ENCODE assay signal across 21 cellular contexts in the genomic region with DNA sequence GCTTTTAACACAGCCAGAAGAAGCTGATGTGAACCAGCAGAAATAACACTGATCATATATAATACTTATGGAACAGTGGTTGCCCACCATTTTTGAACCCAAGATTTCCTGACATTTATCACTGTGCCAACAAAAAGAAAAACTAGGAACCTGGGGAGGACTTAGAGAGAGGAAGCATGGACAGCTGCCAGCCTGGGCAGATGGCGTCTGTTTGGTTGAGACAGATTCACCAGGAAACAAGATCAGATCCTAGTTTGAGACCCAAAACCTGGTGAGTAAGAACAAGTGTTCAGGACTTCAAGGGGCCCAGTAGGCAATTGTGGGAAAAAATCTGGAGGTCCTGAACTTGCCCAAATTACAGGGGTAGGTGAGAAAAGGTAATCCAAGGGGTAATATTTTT.
DNase-seq lines count a peak whose midpoint lies in the region.
"Had no signal": no experiment of that assay in that cellular context is flagged by ENCODE, and none has a peak within 500 bp of the region (broad histone marks: within the 10 kb centered on the region; RNA-seq: fewer than 3 reads in every experiment).

No MANE protein-coding gene starts in this region.

- DNase-seq in NCI-H2196 (lab: John Stamatoyannopoulos, UW; ENCODE audit: unreplicated experiment) (peak; percentile 26), NCI-H2196 treated with DMSO at 0.1 percent for 48 hours (lab: John Stamatoyannopoulos, UW; ENCODE audit: unreplicated experiment) (no peak), NCI-H446 (lab: John Stamatoyannopoulos, UW) (peak; percentile 86 to 94), cerebellar cortex (ENCODE audit: low spot score) (peak; percentile 95), pons (ENCODE audit: low spot score) (peak; percentile 29), activated gamma-delta T cell (lab: John Stamatoyannopoulos, UW) (no peak), NOMO-1 treated with dmso at 0.1 percent for 144 hours (lab: John Stamatoyannopoulos, UW; ENCODE audit: unreplicated experiment) (no peak)
- no peak for DNase-seq in stimulated activated CD4-positive, alpha-beta T cell treated with anti-CD3 and anti-CD28 coated beads, Interleukin-12 subunit alpha, Interleukin-12 subunit beta, amount 100 ng/mL, for 4 hours
- DNase-seq: activated CD4-positive, alpha-beta T cell treated with anti-CD3 and anti-CD28 coated beads for 36 hours; activated naive CD4-positive, alpha-beta T cell treated with anti-CD3 and anti-CD28 coated beads, Interleukin-2, amount 10 ng/mL, durations not matched to agents 7 days and 5 days; activated T-cell treated with anti-CD3 and anti-CD28 coated beads, Interleukin-2, amount 50 U/mL, for 72 hours; CD8-positive, alpha-beta T cell; DMS79; erythroblast; foreskin keratinocyte; immature natural killer cell; left lung; NCI-H146; NCI-H510A; stimulated activated CD4-positive, alpha-beta T cell treated with anti-CD3 and anti-CD28 coated beads, Interleukin-4, amount 100 ng/mL, for 4 hours; T-helper 1 cell had no signal

Comparison
In these comparisons a context has a peak if more than half of its experiments do, and no peak if none do; other contexts are left out.
1. DNase-seq: peak in NCI-H2196 (single experiment), NCI-H446 (2 of 2), cerebellar cortex (single experiment) and pons (single experiment); none in NCI-H2196 treated with DMSO at 0.1 percent for 48 hours (single experiment), activated gamma-delta T cell (single experiment), NOMO-1 treated with dmso at 0.1 percent for 144 hours (single experiment) and stimulated activated CD4-positive, alpha-beta T cell treated with anti-CD3 and anti-CD28 coated beads, Interleukin-12 subunit alpha, Interleukin-12 subunit beta, amount 100 ng/mL, for 4 hours (single experiment).